In genomic region chr1:38000233-38000528, GRCh38 we compare ENCODE assay signal across 9 cellular contexts. TPM values are rescaled to one million over a fixed set of nuclear protein-coding genes. Genes with fewer than 3 reads are reported as not detected.
DNase-seq lines count a peak whose midpoint lies in the region; ATAC-seq and TF ChIP-seq lines count a peak whose summit lies in the region.
"Had no signal": no experiment of that assay in that cellular context is flagged by ENCODE, and none has a peak within 500 bp of the region (broad histone marks: within the 10 kb centered on the region; RNA-seq: fewer than 3 reads in every experiment).

No MANE protein-coding gene starts in this region.

- H3K27ac Mint-ChIP-seq in activated naive CD8-positive, alpha-beta T cell, result peak overlapping the region; percentile 85

- H3K36me3 ChIP-seq in HCT116 (ENCODE audit: control insufficient read depth in 1 of 2, insufficient read depth in 2 of 2, low read length in 2 of 2) (peaks cover 13 to 18% of the 10 kb centered on the region in 2 experiments; a peak in 3 of 4 replicates), iPS-18a (ENCODE audit: control insufficient read depth, low read depth, low read length) (peaks cover 14% of the 10 kb centered on the region), skeletal muscle tissue (ENCODE audit: control insufficient read depth in 3 of 3, insufficient read depth in 3 of 3, low read length in 3 of 3) (peaks cover 37 to 49% (median 40%) of the 10 kb centered on the region in 3 donors)

- peak overlapping the region; percentile 87 for H3K4me2 ChIP-seq in HCT116 (ENCODE audit: low read length)

- DNase-seq in HCT116 (ENCODE audit: low read depth, low spot score) (no peak), islet precursor cell (no peak)
- DNase-seq: NCI-H446 had no signal

- POLR2A ChIA-PET in HCT116 (lab: Charles Lee), result interaction anchor here (1.0 kb wide), 1 partner anchor 9 kb away, joined by 3 read pairs; no protein-coding TSS in a partner anchor

- intact Hi-C loops in HCT116 (cut with micrococcal nuclease), result no loop called here

- H3K27ac ChIP-seq in HCT116 (ENCODE audit: low read depth, low read length), result peak overlapping the region; percentile 83
- peak overlapping the region; percentile 36 for H3K27ac ChIP-seq in iPS-18a (ENCODE audit: low read length)
- H3K27ac ChIP-seq in skeletal muscle tissue (ENCODE audit: low read depth, low read length), result peak overlapping the region; percentile 99

- H3K4me1 ChIP-seq in HCT116 (ENCODE audit: control insufficient read depth in 1 of 2, insufficient read depth in 2 of 2, low read length in 2 of 2) (peaks cover 43 to 61% of the 10 kb centered on the region in 2 experiments), iPS-18a (ENCODE audit: control insufficient read depth, low read depth, low read length) (peaks cover 40% of the 10 kb centered on the region), skeletal muscle tissue (ENCODE audit: control insufficient read depth in 3 of 3, insufficient read depth in 3 of 3, low read length in 3 of 3) (peaks cover 66 to 85% (median 83%) of the 10 kb centered on the region in 3 donors)

- no peak for TF ChIP-seq RAD21 in HCT116 (IDR thresholded peaks at IDR 0.05; ENCODE audit: low read depth)

- ATAC-seq in HCT116, result peak; percentile 5
- no peak for ATAC-seq in GM21381 (IDR thresholded peaks at IDR 0.05; ENCODE audit: unreplicated experiment)
- ATAC-seq in GM21737 (IDR thresholded peaks at IDR 0.05; ENCODE audit: unreplicated experiment), result no peak
- no peak for ATAC-seq in GM18505 (IDR thresholded peaks at IDR 0.05; ENCODE audit: unreplicated experiment)

- no peaks in the 10 kb centered on the region for H4K20me1 ChIP-seq in HCT116 (ENCODE audit: insufficient read depth)

- no peak for TF ChIP-seq POLR2A in HCT116 (IDR thresholded peaks at IDR 0.05; ENCODE audit: borderline replicate concordance, extremely low read depth, insufficient read depth, insufficient read length)
- TF ChIP-seq POLR2A in GM18505 (IDR thresholded peaks at IDR 0.05; ENCODE audit: borderline replicate concordance, extremely low read depth, insufficient read depth, insufficient read length), result no peak

- H3K79me2 ChIP-seq in HCT116 (ENCODE audit: insufficient read depth, low read length), result peaks cover 53% of the 10 kb centered on the region

- no peak overlapping the region for H2AFZ ChIP-seq in HCT116 (ENCODE audit: low read depth, low read length, poor library complexity, severe bottlenecking)

- no peak for TF ChIP-seq CTCF in HCT116 (IDR thresholded peaks at IDR 0.05 in 2 of 3, conservative IDR thresholded peaks at IDR 0.05 in 1 of 3; ENCODE audit: borderline replicate concordance in 1 of 3, insufficient read depth in 1 of 3, low read depth in 2 of 3, low read length in 2 of 3)

- H3K9me2 ChIP-seq in HCT116 (ENCODE audit: insufficient read depth), result no peaks in the 10 kb centered on the region

- H3K4me3 Mint-ChIP-seq in activated naive CD8-positive, alpha-beta T cell, result no peak overlapping the region

- H3K36me3 Mint-ChIP-seq in activated naive CD8-positive, alpha-beta T cell, result peaks cover 10% of the 10 kb centered on the region

- BruUV-seq in HCT116 (replicated peaks; lab: Mats Ljungman, UMichigan), result no TSS peak

- RAD21 ChIA-PET in HCT116 (lab: Charles Lee; ENCODE audit: low non-redundant PET in 1 of 2, low total read pairs in 2 of 2, uncharacterized antibody in 2 of 2, unreplicated experiment in 2 of 2), result no interaction called here

- CTCF ChIA-PET in HCT116 (lab: Charles Lee), result interaction anchor here (1.4 kb wide), 1 partner anchor 19 kb away, joined by 5 read pairs; no protein-coding TSS in a partner anchor

- no peaks in the 10 kb centered on the region for H3K27me3 Mint-ChIP-seq in activated naive CD8-positive, alpha-beta T cell

- H3K9me3 Mint-ChIP-seq in activated naive CD8-positive, alpha-beta T cell (ENCODE audit: low read depth), result no peaks in the 10 kb centered on the region

- H3K27me3 ChIP-seq in HCT116 (ENCODE audit: insufficient read depth, low read length) (no peaks in the 10 kb centered on the region), iPS-18a (ENCODE audit: control insufficient read depth, insufficient read depth, low read length) (peaks cover 8% of the 10 kb centered on the region), skeletal muscle tissue (ENCODE audit: control insufficient read depth in 3 of 3, insufficient read depth in 3 of 3, low read length in 3 of 3) (no peaks in the 10 kb centered on the region)

- H3K9me3 ChIP-seq in HCT116 (ENCODE audit: control insufficient read depth in 1 of 2, insufficient read depth in 1 of 2, low read depth in 1 of 2, low read length in 2 of 2) (no peaks in the 10 kb centered on the region), iPS-18a (ENCODE audit: control insufficient read depth, low read depth, low read length) (no peaks in the 10 kb centered on the region), skeletal muscle tissue (ENCODE audit: control insufficient read depth in 3 of 3, low read length in 3 of 3) (no peaks in the 10 kb centered on the region)

- H3K9ac ChIP-seq in HCT116 (ENCODE audit: low read length) (peak overlapping the region; percentile 60), iPS-18a (ENCODE audit: low read length) (peak overlapping the region; percentile 32), skeletal muscle tissue (ENCODE audit: low read depth in 1 of 3, low read length in 3 of 3) (peak overlapping the region; percentile 70 to 100 (median 100))

- H3K4me3 ChIP-seq in HCT116 (replicated peaks in 1 of 2; ENCODE audit: low read depth in 1 of 2, low read length in 2 of 2) (peak overlapping the region; percentile 17 to 45), iPS-18a (ENCODE audit: low read length) (peak overlapping the region; percentile 5), skeletal muscle tissue (ENCODE audit: low read length in 3 of 3) (peak overlapping the region; percentile 67 to 76 (median 75))

- H3K4me1 Mint-ChIP-seq in activated naive CD8-positive, alpha-beta T cell (ENCODE audit: low read depth), result peaks cover 53% of the 10 kb centered on the region

TF ChIP-seq in HCT116, 20 proteins besides CTCF, POLR2A, EP300 and RAD21:
- TF ChIP-seq YY1 (IDR thresholded peaks at IDR 0.05; ENCODE audit: extremely low read depth, insufficient replicate concordance, low read depth, low read length) (no peak), ELF1 (IDR thresholded peaks at IDR 0.05; ENCODE audit: borderline replicate concordance, low read depth) (no peak), SIN3A (IDR thresholded peaks at IDR 0.05; ENCODE audit: low read depth) (no peak), ZNF274 (IDR thresholded peaks at IDR 0.05; ENCODE audit: low read depth, low read length) (no peak), TCF7L2 (IDR thresholded peaks at IDR 0.05; ENCODE audit: borderline replicate concordance, extremely low read depth, insufficient read depth, insufficient read length) (no peak), MAX (IDR thresholded peaks at IDR 0.05) (no peak), ZBTB33 (IDR thresholded peaks at IDR 0.05; ENCODE audit: extremely low read depth, insufficient replicate concordance, low read length) (no peak), ATF3 (IDR thresholded peaks at IDR 0.05) (no peak)
TF ChIP-seq in HCT116: peak in this region for 0.

RNA-seq across cellular contexts. Expression of gene FHL3, which starts 5.1 kb away (rescaled TPM):
- total RNA-seq in HCT116 (2021; ENCODE audit: unreplicated experiment) (22.5 TPM), skeletal muscle tissue (58.5 TPM)
- polyA plus RNA-seq in HCT116 (2012), result 27.5 and 29.5 TPM in 2 replicates

RNA-seq across cellular contexts. Expression of gene SF3A3, which starts 10.4 kb away (rescaled TPM):
- total RNA-seq in HCT116 (2021; ENCODE audit: unreplicated experiment) (74.4 TPM), skeletal muscle tissue (53.2 TPM)
- 31.9 and 37.4 TPM in 2 replicates for polyA plus RNA-seq in HCT116 (2012)

RNA-seq across cellular contexts. Expression of gene UTP11, which starts 12.4 kb away (rescaled TPM):
- 47.5 TPM for total RNA-seq in HCT116 (2021; ENCODE audit: unreplicated experiment)
- 14.0 and 20.2 TPM in 2 replicates for polyA plus RNA-seq in HCT116 (2012)
- 61.1 TPM for total RNA-seq in skeletal muscle tissue

RNA-seq across cellular contexts. Expression of gene POU3F1, which starts 46.4 kb away (rescaled TPM):
- not detected for total RNA-seq in HCT116 (2021; ENCODE audit: unreplicated experiment)
- polyA plus RNA-seq in HCT116 (2012), result 0.08 TPM in 1 of 2 replicates, not detected in the other
- 0.52 TPM for total RNA-seq in skeletal muscle tissue

RNA-seq across cellular contexts. Expression of gene INPP5B, which starts 53.3 kb away (rescaled TPM):
- total RNA-seq in HCT116 (2021; ENCODE audit: unreplicated experiment), result 20.8 TPM
- polyA plus RNA-seq in HCT116 (2012), result 12.0 and 14.9 TPM in 2 replicates
- total RNA-seq in skeletal muscle tissue, result 9.4 TPM

Comparison
In these comparisons a context has a peak if more than half of its experiments do, and no peak if none do; other contexts are left out.
1. H3K27ac ChIP-seq: peak in every context shown above with its lines; median percentile 99 in skeletal muscle tissue; 83 in HCT116; 36 in iPS-18a.
2. H3K4me3 ChIP-seq: peak in every context shown above with its lines; median percentile 75 in skeletal muscle tissue; 31 in HCT116; 5 in iPS-18a.
3. H3K9ac ChIP-seq: peak in every context shown above with its lines; median percentile 100 in skeletal muscle tissue; 60 in HCT116; 32 in iPS-18a.